8 cellular contexts compared by ENCODE assay signal in genomic region chr3:127959873-127960272, GRCh38. TPM values are rescaled to one million over a fixed set of nuclear protein-coding genes. Genes with fewer than 3 reads are reported as not detected.
A peak's percentile ranks its signal among the peaks of the same experiment; 100 is the strongest.
DNase-seq lines count a peak whose midpoint lies in the region; FAIRE-seq and TF ChIP-seq lines count a peak whose summit lies in the region.

No MANE protein-coding gene starts in this region.

- intact Hi-C loops in PC-9 (cut with micrococcal nuclease; ENCODE audit: unreplicated experiment), result loop anchor here (1.0 to 5.0 kb wide), 8 partner anchors 139 to 368 kb away; partner anchors contain the start of gene TPRA1
- intact Hi-C loops in sigmoid colon (cut with DNase I), result no loop called here

- no peak for TF ChIP-seq POLR2A in sigmoid colon (IDR thresholded peaks at IDR 0.05)

- H3K79me2 ChIP-seq in PC-9 (ENCODE audit: low read depth), result no peaks in the 10 kb centered on the region

- H3K4me3 ChIP-seq in BJ (ENCODE audit: low read depth, low read length) (no peak overlapping the region), PC-9 (no peak overlapping the region), fibroblast of the aortic adventitia (ENCODE audit: low read depth, low read length) (no peak overlapping the region), small intestine (ENCODE audit: low read depth in 1 of 2, low read length in 2 of 2) (no peak overlapping the region), sigmoid colon (no peak overlapping the region)

- WGBS in small intestine, 3 donors, result 20 to 44% (median 25%) methylated on average over 4 of the region's 4 CpGs
- WGBS in sigmoid colon, 2 donors, result 12 to 45% methylated on average over 4 of the region's 4 CpGs

- TF ChIP-seq CTCF in BJ (IDR thresholded peaks at IDR 0.05; ENCODE audit: insufficient read depth, low read depth, low read length) (peak; percentile 35; the same call in 1 of the 2 replicates), PC-9 (conservative IDR thresholded peaks at IDR 0.05) (peak; percentile 63), fibroblast of the aortic adventitia (IDR thresholded peaks at IDR 0.05; ENCODE audit: insufficient read depth, low read length) (peak; percentile 36), sigmoid colon (IDR thresholded peaks at IDR 0.05) (no peak)

- DNase-seq in BJ (ENCODE audit: low read depth) (no peak), HK-2 (ENCODE audit: unreplicated experiment) (peak; percentile 31), PC-9 (peak; percentile 69 to 85), fibroblast of the aortic adventitia (ENCODE audit: low read depth) (no peak), small intestine (peak; percentile 59), sigmoid colon (no peak), LoVo (ENCODE audit: low spot score) (no peak)
- no peak for DNase-seq in activated CD4-positive, CD25-positive, alpha-beta regulatory T cell (lab: John Stamatoyannopoulos, UW)

- H3K27ac ChIP-seq in PC-9 (no peak overlapping the region), small intestine (ENCODE audit: low read depth in 1 of 2, low read length in 1 of 2) (no peak overlapping the region), sigmoid colon (no peak overlapping the region)

- H3K4me2 ChIP-seq in PC-9, result peak overlapping the region; percentile 40

- no TSS peak for BruUV-seq in PC-9 (replicated peaks; lab: Mats Ljungman, UMichigan)

- no peaks in the 10 kb centered on the region; the same call in 1 of the 2 replicates for H3K9me3 ChIP-seq in PC-9 (ENCODE audit: insufficient read depth, low read depth)
- H3K9me3 ChIP-seq in small intestine (ENCODE audit: control insufficient read depth, low read depth), result no peaks in the 10 kb centered on the region
- H3K9me3 ChIP-seq in sigmoid colon, result no peaks in the 10 kb centered on the region

- H3K36me3 ChIP-seq in BJ (ENCODE audit: control insufficient read depth, insufficient read depth, low read length), result no peaks in the 10 kb centered on the region
- no peaks in the 10 kb centered on the region for H3K36me3 ChIP-seq in PC-9 (ENCODE audit: low read depth)
- H3K36me3 ChIP-seq in small intestine (ENCODE audit: control insufficient read depth in 2 of 2, insufficient read depth in 2 of 2, low read length in 2 of 2), result no peaks in the 10 kb centered on the region
- H3K36me3 ChIP-seq in sigmoid colon, result no peaks in the 10 kb centered on the region

- TF ChIP-seq EP300 in sigmoid colon (IDR thresholded peaks at IDR 0.05), result no peak

- POLR2A ChIA-PET in BJ (lab: Charles Lee), result no interaction called here
- POLR2A ChIA-PET in PC-9 (lab: Charles Lee; ENCODE audit: unreplicated experiment), result interaction anchor here (0.6 to 1.0 kb wide), 2 partner anchors 167 to 369 kb away, joined by 5 to 8 read pairs; partner anchors contain the start of gene TPRA1

- H4K20me1 ChIP-seq in PC-9 (ENCODE audit: insufficient read depth), result no peaks in the 10 kb centered on the region

- H3K9me2 ChIP-seq in PC-9 (ENCODE audit: insufficient read depth), result no peaks in the 10 kb centered on the region

- FAIRE-seq in small intestine (lab: Jason Lieb, UNC), result no peak

- H3F3A ChIP-seq in PC-9 (ENCODE audit: insufficient read depth, low read depth), result peaks cover 14% of the 10 kb centered on the region

- CTCF ChIA-PET in BJ (lab: Yijun Ruan, JAX), result interaction anchor here (0.9 to 4.4 kb wide), 7 partner anchors 8 to 385 kb away, joined by 3 to 26 read pairs (median 5); no protein-coding TSS in a partner anchor
- CTCF ChIA-PET in PC-9 (lab: Charles Lee), result interaction anchor here (0.7 to 2.3 kb wide), 5 partner anchors 169 to 385 kb away, joined by 3 to 7 read pairs (median 4); no protein-coding TSS in a partner anchor

- H3K4me1 ChIP-seq in PC-9 (replicated peaks; ENCODE audit: insufficient read depth) (peaks cover 34% of the 10 kb centered on the region), small intestine (ENCODE audit: control insufficient read depth in 2 of 2, insufficient read depth in 1 of 2, low read depth in 1 of 2, low read length in 1 of 2) (no peaks in the 10 kb centered on the region), sigmoid colon (peaks cover 0 to 24% (median 14%) of the 10 kb centered on the region in 4 donors)

- no peak overlapping the region for H2AFZ ChIP-seq in PC-9

- H3K27me3 ChIP-seq in BJ (ENCODE audit: control insufficient read depth, insufficient read depth, low read length) (no peaks in the 10 kb centered on the region; the same call in 1 of the 2 replicates), PC-9 (ENCODE audit: insufficient read depth, low read depth) (no peaks in the 10 kb centered on the region), small intestine (ENCODE audit: control insufficient read depth in 2 of 2, insufficient read depth in 2 of 2, low read length in 2 of 2) (no peaks in the 10 kb centered on the region), sigmoid colon (no peaks in the 10 kb centered on the region)

RNA-seq across cellular contexts. Expression of gene KBTBD12, which starts 44.8 kb away (rescaled TPM):
- not detected in 2 replicates for polyA plus RNA-seq in BJ (2011; rRNA removed)
- not detected in 2 replicates for polyA minus RNA-seq in BJ (2011; rRNA and poly(A)+ RNA removed)
- total RNA-seq in PC-9 (2021), result 0.80 and 1.1 TPM in 2 replicates
- total RNA-seq in fibroblast of the aortic adventitia (ENCODE audit: low replicate concordance), result under 0.01 TPM in 1 of 2 replicates, not detected in the other
- polyA plus RNA-seq in small intestine, result 1 to 10 TPM in 2 of 3 donors, under 1 TPM in 1; 0.30 to 3.6 (median 1.6) TPM
- total RNA-seq in sigmoid colon, result 1 to 10 TPM; 2.5 to 5.9 (median 3.3) TPM
- polyA plus RNA-seq in sigmoid colon, result 1 to 10 TPM; 1.3 to 1.8 (median 1.8) TPM

Comparison
In these comparisons a context has a peak if more than half of its experiments do, and no peak if none do; other contexts are left out.
1. DNase-seq: peak in HK-2 (single experiment), PC-9 (2 of 2) and small intestine (single experiment); none in BJ (single experiment), fibroblast of the aortic adventitia (single experiment), sigmoid colon (single experiment), activated CD4-positive, CD25-positive, alpha-beta regulatory T cell (0 of 4) and LoVo (single experiment).
2. CTCF ChIP-seq: peak in BJ (single experiment), PC-9 (single experiment) and fibroblast of the aortic adventitia (single experiment); none in sigmoid colon (0 of 4).